In the genomic region with DNA sequence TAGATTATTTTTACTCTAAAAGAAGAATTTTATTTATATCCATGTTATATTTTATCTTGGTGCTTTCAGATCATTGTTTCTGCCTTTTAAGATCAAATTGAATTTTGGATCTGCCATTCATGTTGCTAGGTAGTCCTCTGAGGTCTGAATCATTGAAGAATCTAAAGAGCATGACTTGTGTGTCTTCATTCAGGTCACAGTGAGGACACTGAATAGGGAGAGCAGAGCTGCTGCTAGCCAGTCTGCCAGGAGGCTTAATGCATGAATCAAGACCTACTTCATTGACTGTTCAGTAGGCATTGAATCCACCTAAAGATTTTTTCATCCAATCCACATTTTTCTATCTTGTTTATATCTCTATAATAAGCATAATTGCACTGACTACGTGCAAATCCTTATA, we compare ENCODE assay signal across 23 cellular contexts.
"Had no signal": no experiment of that assay in that cellular context is flagged by ENCODE, and none has a peak within 500 bp of the region (broad histone marks: within the 10 kb centered on the region; RNA-seq: fewer than 3 reads in every experiment).

No MANE protein-coding gene starts in this region.

- H3K36me3 Mint-ChIP-seq: mesothelial cell of epicardium; naive thymus-derived CD4-positive, alpha-beta T cell; stimulated activated effector memory CD8-positive, alpha-beta T cell treated with anti-CD3 and anti-CD28 coated beads, Interleukin-12 subunit alpha, Interleukin-12 subunit beta, amount 100 ng/mL, for 72 hours; type B pancreatic cell had no signal

- H3K9me3 Mint-ChIP-seq: mesothelial cell of epicardium, nephron, type B pancreatic cell had no signal

- H3K27ac Mint-ChIP-seq: mesothelial cell of epicardium; naive thymus-derived CD4-positive, alpha-beta T cell; nephron; stimulated activated effector memory CD8-positive, alpha-beta T cell treated with anti-CD3 and anti-CD28 coated beads, Interleukin-12 subunit alpha, Interleukin-12 subunit beta, amount 100 ng/mL, for 72 hours; type B pancreatic cell had no signal

- H3K4me1 ChIP-seq: tibial artery had no signal

- H3K4me1 Mint-ChIP-seq: naive thymus-derived CD4-positive, alpha-beta T cell; stimulated activated effector memory CD8-positive, alpha-beta T cell treated with anti-CD3 and anti-CD28 coated beads, Interleukin-12 subunit alpha, Interleukin-12 subunit beta, amount 100 ng/mL, for 72 hours had no signal

- DNase-seq: cortex of kidney; effector CD4-positive, alpha-beta T cell; gastrocnemius medialis; head of caudate nucleus; mesenchymal stem cell; naive thymus-derived CD4-positive, alpha-beta T cell; occipital lobe; ovary; posterior cingulate gyrus; stimulated activated CD4-positive, alpha-beta T cell treated with anti-CD3 and anti-CD28 coated beads, Interleukin-2, amount 100 ng/mL, for 24 hours; stimulated activated CD4-positive, alpha-beta T cell treated with anti-CD3 and anti-CD28 coated beads, Interleukin-4, amount 100 ng/mL, for 24 hours; stimulated activated naive CD4-positive, alpha-beta T cell treated with Interleukin-2 at 50 U/mL for 16 hours; stomach; tibial artery had no signal

- ATAC-seq: esophagus mucosa; left lobe of liver; naive thymus-derived CD4-positive, alpha-beta T cell; sciatic nerve; stimulated activated effector memory CD8-positive, alpha-beta T cell treated with anti-CD3 and anti-CD28 coated beads, Interleukin-12 subunit alpha, Interleukin-12 subunit beta, amount 100 ng/mL, for 72 hours had no signal

- H3K4me3 Mint-ChIP-seq: mesothelial cell of epicardium; naive thymus-derived CD4-positive, alpha-beta T cell; nephron; stimulated activated effector memory CD8-positive, alpha-beta T cell treated with anti-CD3 and anti-CD28 coated beads, Interleukin-12 subunit alpha, Interleukin-12 subunit beta, amount 100 ng/mL, for 72 hours; type B pancreatic cell had no signal

- H3K27me3 Mint-ChIP-seq: type B pancreatic cell had no signal

- H3K27me3 ChIP-seq: gastrocnemius medialis, ovary, right atrium auricular region, stomach, tibial artery had no signal

- H3K9me3 ChIP-seq: gastrocnemius medialis, ovary, right atrium auricular region, stomach, tibial artery had no signal

- H3K4me3 ChIP-seq: gastrocnemius medialis, lung, ovary, right atrium auricular region, stomach, tibial artery had no signal

- H3K27ac ChIP-seq: gastrocnemius medialis, ovary, right atrium auricular region, stomach, tibial artery had no signal

- H3K36me3 ChIP-seq: gastrocnemius medialis, ovary, right atrium auricular region, stomach, tibial artery had no signal
